ENCODE assay signal across 8 cellular contexts in genomic region chr15:69394556-69395282, GRCh38. TPM values are rescaled to one million over a fixed set of nuclear protein-coding genes. Genes with fewer than 3 reads are reported as not detected.
A peak's percentile ranks its signal among the peaks of the same experiment; 100 is the strongest.
DNase-seq lines count a peak whose midpoint lies in the region; ATAC-seq and TF ChIP-seq lines count a peak whose summit lies in the region.

No MANE protein-coding gene starts in this region.

- no peak for TF ChIP-seq POLR2A in right lobe of liver (IDR thresholded peaks at IDR 0.05)

- DNase-seq in COLO829 (ENCODE audit: low spot score) (peak; percentile 63), H4 (ENCODE audit: low spot score) (peak; percentile 55), NCI-H2227 treated with DMSO at 0.1 percent for 48 hours (lab: John Stamatoyannopoulos, UW) (peak; percentile 36), dedifferentiated amniotic fluid mesenchymal stem cell (ENCODE audit: extremely low spot score) (peak; percentile 74), right lobe of liver (peak; percentile 75 to 80 (median 76)), NCI-H2029 treated with DMSO at 0.1 percent for 48 hours (lab: John Stamatoyannopoulos, UW) (no peak)
- DNase-seq in activated CD4-positive, alpha-beta T cell treated with anti-CD3 and anti-CD28 coated beads, Interleukin-2, amount 50 U/mL, for 1 hour = peak; percentile 85
- DNase-seq in stimulated activated CD4-positive, alpha-beta T cell treated with anti-CD3 and anti-CD28 coated beads, TNF-alpha, amount 100 ng/mL, for 1 hour (ENCODE audit: low read depth in 3 of 3, low spot score in 1 of 3) = peak; percentile 32 to 88 (median 65)

- peaks cover 0 to 7% (median 0%) of the 10 kb centered on the region in 4 donors for H3K4me1 ChIP-seq in right lobe of liver

- no peak overlapping the region for H3K4me3 ChIP-seq in right lobe of liver

- ATAC-seq in right lobe of liver = peak; percentile 90 to 97 (median 94)

- WGBS in right lobe of liver (ENCODE audit: insufficient coverage, low coverage, low lambda C conversion rate, missing lambda C conversion rate) = 10% methylated on average over 28 of the region's 36 CpGs

- no peaks in the 10 kb centered on the region for H3K9me3 ChIP-seq in right lobe of liver

- peaks cover 0 to 5% of the 10 kb centered on the region in 2 donors for H3K27me3 ChIP-seq in right lobe of liver

- TF ChIP-seq CTCF in right lobe of liver (IDR thresholded peaks at IDR 0.05) = peak; percentile 87 to 96 (median 94)

- no peaks in the 10 kb centered on the region for H3K36me3 ChIP-seq in right lobe of liver

- no peak overlapping the region for H3K27ac ChIP-seq in right lobe of liver

- intact Hi-C loops in right lobe of liver (cut with DNase I) = loop anchor here (5.0 kb wide), 1 partner anchor 337 kb away; no protein-coding TSS in a partner anchor

RNA-seq across cellular contexts. Expression of gene KIF23, which starts 19.4 kb away (rescaled TPM):
- total RNA-seq in H4 (2014; rRNA removed; shearing (Covaris generic)) = 45.0 and 67.5 TPM in 2 replicates
- 1 to 10 TPM in 4 of 6 experiments, under 1 TPM in 2; 0.09 to 2.2 (median 1.2) TPM for total RNA-seq in right lobe of liver

RNA-seq across cellular contexts. Expression of gene RPLP1, which starts 57.9 kb away (rescaled TPM):
- 93.2 and 187 TPM in 2 replicates for total RNA-seq in H4 (2014; rRNA removed; shearing (Covaris generic))
- 100 to 1,000 TPM; 164 to 536 (median 471) TPM for total RNA-seq in right lobe of liver

Comparison
In these comparisons a context has a peak if more than half of its experiments do, and no peak if none do; other contexts are left out.
1. RNA of gene KIF23, which starts 19.4 kb away (total RNA-seq): 45.0 to 67.5 TPM in H4; 0.09 to 2.2 TPM in right lobe of liver; every median in the first group is over 10 times any median in the second.